In the genomic region with DNA sequence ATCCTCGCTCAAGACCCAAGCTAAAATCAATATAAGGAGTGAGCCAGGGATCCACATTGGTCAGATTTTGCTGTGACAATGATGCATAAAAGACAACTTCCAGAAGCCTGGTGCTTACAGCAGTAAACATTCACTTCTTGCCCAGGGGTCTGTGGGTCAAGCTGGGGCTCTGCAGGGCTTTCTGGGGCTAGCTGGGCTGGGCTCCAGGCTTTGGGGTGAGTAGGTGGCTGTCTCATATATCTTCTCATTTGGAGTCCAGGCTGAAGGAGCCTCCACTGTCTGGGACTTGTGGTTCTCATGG, we compare ENCODE assay signal across 1 cellular context.
TF ChIP-seq lines count a peak whose summit lies in the region.

No MANE protein-coding gene starts in this region.

TF ChIP-seq in H1, 55 proteins besides CTCF, POLR2A, EP300 and RAD21:
- TF ChIP-seq MAFK (IDR thresholded peaks at IDR 0.05; ENCODE audit: low read depth, low read length): no peak
- no peak for TF ChIP-seq FOSL1 (IDR thresholded peaks at IDR 0.05; ENCODE audit: insufficient read depth, low read depth, low read length)
- TF ChIP-seq CHD1 (IDR thresholded peaks at IDR 0.05; ENCODE audit: low read depth, low read length): no peak
- TF ChIP-seq TEAD4 (IDR thresholded peaks at IDR 0.05; ENCODE audit: low read depth, low read length): no peak
- no peak for TF ChIP-seq HDAC6 (IDR thresholded peaks at IDR 0.05; ENCODE audit: low read depth, low read length)
- TF ChIP-seq TBP (IDR thresholded peaks at IDR 0.05; ENCODE audit: low read depth, low read length): no peak
- TF ChIP-seq JUN (IDR thresholded peaks at IDR 0.05; ENCODE audit: low read depth, low read length): no peak
- no peak for TF ChIP-seq JUND (IDR thresholded peaks at IDR 0.05; ENCODE audit: low read length)
- TF ChIP-seq SUZ12 (IDR thresholded peaks at IDR 0.05; ENCODE audit: low read length): no peak
- TF ChIP-seq NANOG (IDR thresholded peaks at IDR 0.05; ENCODE audit: insufficient read depth, low read depth, low read length, poor library complexity, severe bottlenecking): no peak
- TF ChIP-seq BRCA1 (IDR thresholded peaks at IDR 0.05; ENCODE audit: low read depth, low read length): no peak
- TF ChIP-seq TAF1 (IDR thresholded peaks at IDR 0.05; ENCODE audit: low read depth, low read length): no peak
- TF ChIP-seq, protein P1, sequence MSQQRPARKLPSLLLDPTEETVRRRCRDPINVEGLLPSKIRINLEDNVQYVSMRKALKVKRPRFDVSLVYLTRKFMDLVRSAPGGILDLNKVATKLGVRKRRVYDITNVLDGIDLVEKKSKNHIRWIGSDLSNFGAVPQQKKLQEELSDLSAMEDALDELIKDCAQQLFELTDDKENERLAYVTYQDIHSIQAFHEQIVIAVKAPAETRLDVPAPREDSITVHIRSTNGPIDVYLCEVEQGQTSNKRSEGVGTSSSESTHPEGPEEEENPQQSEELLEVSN (IDR thresholded peaks at IDR 0.05): no peak
- no peak for TF ChIP-seq ZNF274 (IDR thresholded peaks at IDR 0.05; ENCODE audit: borderline replicate concordance, extremely low read depth, low read length)
- TF ChIP-seq, protein P2, sequence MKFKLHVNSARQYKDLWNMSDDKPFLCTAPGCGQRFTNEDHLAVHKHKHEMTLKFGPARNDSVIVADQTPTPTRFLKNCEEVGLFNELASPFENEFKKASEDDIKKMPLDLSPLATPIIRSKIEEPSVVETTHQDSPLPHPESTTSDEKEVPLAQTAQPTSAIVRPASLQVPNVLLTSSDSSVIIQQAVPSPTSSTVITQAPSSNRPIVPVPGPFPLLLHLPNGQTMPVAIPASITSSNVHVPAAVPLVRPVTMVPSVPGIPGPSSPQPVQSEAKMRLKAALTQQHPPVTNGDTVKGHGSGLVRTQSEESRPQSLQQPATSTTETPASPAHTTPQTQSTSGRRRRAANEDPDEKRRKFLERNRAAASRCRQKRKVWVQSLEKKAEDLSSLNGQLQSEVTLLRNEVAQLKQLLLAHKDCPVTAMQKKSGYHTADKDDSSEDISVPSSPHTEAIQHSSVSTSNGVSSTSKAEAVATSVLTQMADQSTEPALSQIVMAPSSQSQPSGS (IDR thresholded peaks at IDR 0.05; ENCODE audit: low read length): no peak
- no peak for TF ChIP-seq POLR2AphosphoS5 (IDR thresholded peaks at IDR 0.05; ENCODE audit: low read depth, low read length)
- TF ChIP-seq KDM1A (IDR thresholded peaks at IDR 0.05; ENCODE audit: borderline replicate concordance, low read length): no peak
- no peak for TF ChIP-seq ASH2L (IDR thresholded peaks at IDR 0.05; ENCODE audit: low read length)
- no peak for TF ChIP-seq SP1 (IDR thresholded peaks at IDR 0.05; ENCODE audit: low read depth, low read length)
